ENCODE assay signal across 1 cellular context in genomic region chr16:48156790-48157209, GRCh38.
TF ChIP-seq lines count a peak whose summit lies in the region.

No MANE protein-coding gene starts in this region.

TF ChIP-seq in HepG2, 621 proteins besides CTCF, POLR2A, EP300 and RAD21 (continued from another document and continues in another):
- TF ChIP-seq, protein P1, sequence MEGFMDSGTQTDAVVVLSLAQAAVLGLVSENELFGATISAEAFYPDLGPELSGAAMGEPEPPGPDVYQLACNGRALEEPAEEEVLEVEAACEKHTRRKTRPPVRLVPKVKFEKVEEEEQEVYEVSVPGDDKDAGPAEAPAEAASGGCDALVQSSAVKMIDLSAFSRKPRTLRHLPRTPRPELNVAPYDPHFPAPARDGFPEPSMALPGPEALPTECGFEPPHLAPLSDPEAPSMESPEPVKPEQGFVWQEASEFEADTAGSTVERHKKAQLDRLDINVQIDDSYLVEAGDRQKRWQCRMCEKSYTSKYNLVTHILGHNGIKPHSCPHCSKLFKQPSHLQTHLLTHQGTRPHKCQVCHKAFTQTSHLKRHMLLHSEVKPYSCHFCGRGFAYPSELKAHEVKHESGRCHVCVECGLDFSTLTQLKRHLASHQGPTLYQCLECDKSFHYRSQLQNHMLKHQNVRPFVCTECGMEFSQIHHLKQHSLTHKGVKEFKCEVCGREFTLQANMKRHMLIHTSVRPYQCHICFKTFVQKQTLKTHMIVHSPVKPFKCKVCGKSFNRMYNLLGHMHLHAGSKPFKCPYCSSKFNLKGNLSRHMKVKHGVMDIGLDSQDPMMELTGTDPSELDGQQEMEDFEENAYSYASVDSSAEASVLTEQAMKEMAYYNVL (CRISPR knock-in tag; IDR thresholded peaks at IDR 0.05; ENCODE audit: borderline replicate concordance) = peak; percentile 47; the same call in 1 of the 2 replicates
- no peak for TF ChIP-seq MTA3 (CRISPR knock-in tag; IDR thresholded peaks at IDR 0.05)
- TF ChIP-seq NAIF1 (CRISPR knock-in tag; IDR thresholded peaks at IDR 0.05; ENCODE audit: borderline replicate concordance) = no peak
- TF ChIP-seq ZIK1 (CRISPR knock-in tag; IDR thresholded peaks at IDR 0.05; ENCODE audit: borderline replicate concordance, low read depth) = no peak
- TF ChIP-seq ATRX (CRISPR knock-in tag; IDR thresholded peaks at IDR 0.05; ENCODE audit: borderline replicate concordance) = no peak
- no peak for TF ChIP-seq PITX1 (CRISPR knock-in tag; IDR thresholded peaks at IDR 0.05)
- TF ChIP-seq ZNF841 (CRISPR knock-in tag; IDR thresholded peaks at IDR 0.05; ENCODE audit: borderline replicate concordance) = no peak
- no peak for TF ChIP-seq ZNF619 (CRISPR knock-in tag; IDR thresholded peaks at IDR 0.05)
- TF ChIP-seq, protein P2, sequence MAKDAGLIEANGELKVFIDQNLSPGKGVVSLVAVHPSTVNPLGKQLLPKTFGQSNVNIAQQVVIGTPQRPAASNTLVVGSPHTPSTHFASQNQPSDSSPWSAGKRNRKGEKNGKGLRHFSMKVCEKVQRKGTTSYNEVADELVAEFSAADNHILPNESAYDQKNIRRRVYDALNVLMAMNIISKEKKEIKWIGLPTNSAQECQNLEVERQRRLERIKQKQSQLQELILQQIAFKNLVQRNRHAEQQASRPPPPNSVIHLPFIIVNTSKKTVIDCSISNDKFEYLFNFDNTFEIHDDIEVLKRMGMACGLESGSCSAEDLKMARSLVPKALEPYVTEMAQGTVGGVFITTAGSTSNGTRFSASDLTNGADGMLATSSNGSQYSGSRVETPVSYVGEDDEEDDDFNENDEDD (CRISPR knock-in tag; IDR thresholded peaks at IDR 0.05; ENCODE audit: borderline replicate concordance) = peak; percentile 56; the same call in 1 of the 2 replicates
- no peak for TF ChIP-seq ZNF234 (CRISPR knock-in tag; conservative IDR thresholded peaks at IDR 0.05)
- TF ChIP-seq THAP8 (CRISPR knock-in tag; IDR thresholded peaks at IDR 0.05; ENCODE audit: borderline replicate concordance) = no peak
- no peak for TF ChIP-seq ZBTB44 (CRISPR knock-in tag; IDR thresholded peaks at IDR 0.05)
- TF ChIP-seq GATAD2A (CRISPR knock-in tag; IDR thresholded peaks at IDR 0.05) = peak; percentile 43; the same call in 1 of the 2 replicates
- TF ChIP-seq ZNF20 (CRISPR knock-in tag; IDR thresholded peaks at IDR 0.05) = no peak
- no peak for TF ChIP-seq CC2D1A (CRISPR knock-in tag; IDR thresholded peaks at IDR 0.05)
- no peak for TF ChIP-seq HNF4G (IDR thresholded peaks at IDR 0.05; ENCODE audit: borderline replicate concordance, low read depth, low read length)
- TF ChIP-seq HNF4G (CRISPR knock-in tag; IDR thresholded peaks at IDR 0.05; ENCODE audit: borderline replicate concordance, low read depth) = no peak
- TF ChIP-seq BCL6 (CRISPR knock-in tag; IDR thresholded peaks at IDR 0.05) = no peak
- no peak for TF ChIP-seq ZNF460 (CRISPR knock-in tag; IDR thresholded peaks at IDR 0.05; ENCODE audit: borderline replicate concordance)
- TF ChIP-seq, protein P3, sequence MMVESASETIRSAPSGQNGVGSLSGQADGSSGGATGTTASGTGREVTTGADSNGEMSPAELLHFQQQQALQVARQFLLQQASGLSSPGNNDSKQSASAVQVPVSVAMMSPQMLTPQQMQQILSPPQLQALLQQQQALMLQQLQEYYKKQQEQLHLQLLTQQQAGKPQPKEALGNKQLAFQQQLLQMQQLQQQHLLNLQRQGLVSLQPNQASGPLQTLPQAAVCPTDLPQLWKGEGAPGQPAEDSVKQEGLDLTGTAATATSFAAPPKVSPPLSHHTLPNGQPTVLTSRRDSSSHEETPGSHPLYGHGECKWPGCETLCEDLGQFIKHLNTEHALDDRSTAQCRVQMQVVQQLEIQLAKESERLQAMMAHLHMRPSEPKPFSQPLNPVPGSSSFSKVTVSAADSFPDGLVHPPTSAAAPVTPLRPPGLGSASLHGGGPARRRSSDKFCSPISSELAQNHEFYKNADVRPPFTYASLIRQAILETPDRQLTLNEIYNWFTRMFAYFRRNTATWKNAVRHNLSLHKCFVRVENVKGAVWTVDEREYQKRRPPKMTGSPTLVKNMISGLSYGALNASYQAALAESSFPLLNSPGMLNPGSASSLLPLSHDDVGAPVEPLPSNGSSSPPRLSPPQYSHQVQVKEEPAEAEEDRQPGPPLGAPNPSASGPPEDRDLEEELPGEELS (CRISPR knock-in tag; IDR thresholded peaks at IDR 0.05) = no peak
- no peak for TF ChIP-seq LCORL (IDR thresholded peaks at IDR 0.05)
- TF ChIP-seq LCORL (CRISPR knock-in tag; IDR thresholded peaks at IDR 0.05) = no peak
- TF ChIP-seq ZBTB3 (CRISPR knock-in tag; IDR thresholded peaks at IDR 0.05; ENCODE audit: borderline replicate concordance, low read depth) = no peak
- no peak for TF ChIP-seq JDP2 (CRISPR knock-in tag; IDR thresholded peaks at IDR 0.05; ENCODE audit: borderline replicate concordance)
- TF ChIP-seq CBX1 (IDR thresholded peaks at IDR 0.05; ENCODE audit: low read depth) = no peak
- no peak for TF ChIP-seq TERF1 (CRISPR knock-in tag; IDR thresholded peaks at IDR 0.05)
- TF ChIP-seq, protein P4, sequence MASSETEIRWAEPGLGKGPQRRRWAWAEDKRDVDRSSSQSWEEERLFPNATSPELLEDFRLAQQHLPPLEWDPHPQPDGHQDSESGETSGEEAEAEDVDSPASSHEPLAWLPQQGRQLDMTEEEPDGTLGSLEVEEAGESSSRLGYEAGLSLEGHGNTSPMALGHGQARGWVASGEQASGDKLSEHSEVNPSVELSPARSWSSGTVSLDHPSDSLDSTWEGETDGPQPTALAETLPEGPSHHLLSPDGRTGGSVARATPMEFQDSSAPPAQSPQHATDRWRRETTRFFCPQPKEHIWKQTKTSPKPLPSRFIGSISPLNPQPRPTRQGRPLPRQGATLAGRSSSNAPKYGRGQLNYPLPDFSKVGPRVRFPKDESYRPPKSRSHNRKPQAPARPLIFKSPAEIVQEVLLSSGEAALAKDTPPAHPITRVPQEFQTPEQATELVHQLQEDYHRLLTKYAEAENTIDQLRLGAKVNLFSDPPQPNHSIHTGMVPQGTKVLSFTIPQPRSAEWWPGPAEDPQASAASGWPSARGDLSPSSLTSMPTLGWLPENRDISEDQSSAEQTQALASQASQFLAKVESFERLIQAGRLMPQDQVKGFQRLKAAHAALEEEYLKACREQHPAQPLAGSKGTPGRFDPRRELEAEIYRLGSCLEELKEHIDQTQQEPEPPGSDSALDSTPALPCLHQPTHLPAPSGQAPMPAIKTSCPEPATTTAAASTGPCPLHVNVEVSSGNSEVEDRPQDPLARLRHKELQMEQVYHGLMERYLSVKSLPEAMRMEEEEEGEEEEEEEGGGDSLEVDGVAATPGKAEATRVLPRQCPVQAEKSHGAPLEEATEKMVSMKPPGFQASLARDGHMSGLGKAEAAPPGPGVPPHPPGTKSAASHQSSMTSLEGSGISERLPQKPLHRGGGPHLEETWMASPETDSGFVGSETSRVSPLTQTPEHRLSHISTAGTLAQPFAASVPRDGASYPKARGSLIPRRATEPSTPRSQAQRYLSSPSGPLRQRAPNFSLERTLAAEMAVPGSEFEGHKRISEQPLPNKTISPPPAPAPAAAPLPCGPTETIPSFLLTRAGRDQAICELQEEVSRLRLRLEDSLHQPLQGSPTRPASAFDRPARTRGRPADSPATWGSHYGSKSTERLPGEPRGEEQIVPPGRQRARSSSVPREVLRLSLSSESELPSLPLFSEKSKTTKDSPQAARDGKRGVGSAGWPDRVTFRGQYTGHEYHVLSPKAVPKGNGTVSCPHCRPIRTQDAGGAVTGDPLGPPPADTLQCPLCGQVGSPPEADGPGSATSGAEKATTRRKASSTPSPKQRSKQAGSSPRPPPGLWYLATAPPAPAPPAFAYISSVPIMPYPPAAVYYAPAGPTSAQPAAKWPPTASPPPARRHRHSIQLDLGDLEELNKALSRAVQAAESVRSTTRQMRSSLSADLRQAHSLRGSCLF (CRISPR knock-in tag; IDR thresholded peaks at IDR 0.05; ENCODE audit: borderline replicate concordance) = no peak
- no peak for TF ChIP-seq ZNF609 (CRISPR knock-in tag; IDR thresholded peaks at IDR 0.05; ENCODE audit: borderline replicate concordance)
- no peak for TF ChIP-seq ZFP36L2 (CRISPR knock-in tag; IDR thresholded peaks at IDR 0.05)
- no peak for TF ChIP-seq SP5 (CRISPR knock-in tag; IDR thresholded peaks at IDR 0.05; ENCODE audit: borderline replicate concordance, low read depth)
- no peak for TF ChIP-seq SOX13 (IDR thresholded peaks at IDR 0.05)
- no peak for TF ChIP-seq SOX13 (CRISPR knock-in tag; conservative IDR thresholded peaks at IDR 0.05 in 1 of 2, IDR thresholded peaks at IDR 0.05 in 1 of 2)
- no peak for TF ChIP-seq ZNF761 (CRISPR knock-in tag; conservative IDR thresholded peaks at IDR 0.05)
- peak; percentile 57 to 79; a peak in 3 of 4 replicates for TF ChIP-seq HMGXB4 (CRISPR knock-in tag; IDR thresholded peaks at IDR 0.05; ENCODE audit: borderline replicate concordance in 1 of 2, low read depth in 1 of 2)
- TF ChIP-seq ZBTB25 (CRISPR knock-in tag; IDR thresholded peaks at IDR 0.05) = peak; percentile 24; the same call in 1 of the 2 replicates
- peak; percentile 76; the same call in 1 of the 2 replicates for TF ChIP-seq KDM2A (CRISPR knock-in tag; IDR thresholded peaks at IDR 0.05; ENCODE audit: borderline replicate concordance, low read depth)
- 0 out of 2 replicates have a peak, but pooled peaks have one; percentile 17 for TF ChIP-seq MXD4 (CRISPR knock-in tag; IDR thresholded peaks at IDR 0.05)
- TF ChIP-seq FOSL2 (CRISPR knock-in tag; IDR thresholded peaks at IDR 0.05) = peak; percentile 22; the same call in 1 of the 2 replicates
